2 cellular contexts compared by ENCODE assay signal in the genomic region with DNA sequence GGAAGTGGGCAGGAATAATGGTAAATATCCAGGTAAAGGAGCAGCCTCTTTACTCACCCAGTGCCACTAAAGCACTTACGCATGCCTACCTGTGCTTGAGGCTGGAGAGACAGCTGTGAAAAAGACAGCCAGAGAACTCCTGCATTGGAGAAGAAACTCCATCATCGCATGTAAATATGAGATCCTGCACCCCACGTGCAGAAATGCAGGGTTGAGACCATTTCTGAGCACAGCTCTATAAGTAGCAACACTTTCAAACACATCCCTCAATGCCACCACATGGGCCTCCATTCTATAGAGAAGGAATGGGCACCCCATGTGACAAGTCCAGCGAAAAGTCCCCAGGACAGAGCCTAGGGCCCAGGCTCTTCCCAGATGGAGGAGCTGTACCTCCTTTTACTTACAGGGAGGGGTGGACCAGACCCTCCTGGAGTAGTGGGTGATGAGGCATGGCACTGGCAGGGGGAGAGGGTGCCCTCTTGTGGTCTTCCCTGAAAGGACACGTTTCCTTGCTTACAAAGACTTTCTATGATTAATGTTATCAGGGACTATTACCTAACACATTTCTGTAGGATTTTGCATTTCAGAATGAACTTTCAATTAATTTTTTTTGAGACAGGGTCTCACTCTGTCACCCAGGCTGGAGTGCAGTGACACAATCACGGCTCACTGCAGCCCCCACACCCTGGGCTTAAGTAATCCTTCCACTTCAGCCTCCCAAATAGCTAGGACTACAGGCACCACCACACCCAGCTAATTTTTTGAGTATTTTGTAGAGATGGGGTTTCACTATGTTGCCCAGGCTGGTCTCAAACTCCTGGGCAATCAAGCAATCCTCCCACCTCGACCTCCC.
TF ChIP-seq lines count a peak whose summit lies in the region.

No MANE protein-coding gene starts in this region.

TF ChIP-seq in Ishikawa, 13 proteins besides CTCF, POLR2A, EP300 and RAD21 (continued from another document):
- TF ChIP-seq, protein P1, sequence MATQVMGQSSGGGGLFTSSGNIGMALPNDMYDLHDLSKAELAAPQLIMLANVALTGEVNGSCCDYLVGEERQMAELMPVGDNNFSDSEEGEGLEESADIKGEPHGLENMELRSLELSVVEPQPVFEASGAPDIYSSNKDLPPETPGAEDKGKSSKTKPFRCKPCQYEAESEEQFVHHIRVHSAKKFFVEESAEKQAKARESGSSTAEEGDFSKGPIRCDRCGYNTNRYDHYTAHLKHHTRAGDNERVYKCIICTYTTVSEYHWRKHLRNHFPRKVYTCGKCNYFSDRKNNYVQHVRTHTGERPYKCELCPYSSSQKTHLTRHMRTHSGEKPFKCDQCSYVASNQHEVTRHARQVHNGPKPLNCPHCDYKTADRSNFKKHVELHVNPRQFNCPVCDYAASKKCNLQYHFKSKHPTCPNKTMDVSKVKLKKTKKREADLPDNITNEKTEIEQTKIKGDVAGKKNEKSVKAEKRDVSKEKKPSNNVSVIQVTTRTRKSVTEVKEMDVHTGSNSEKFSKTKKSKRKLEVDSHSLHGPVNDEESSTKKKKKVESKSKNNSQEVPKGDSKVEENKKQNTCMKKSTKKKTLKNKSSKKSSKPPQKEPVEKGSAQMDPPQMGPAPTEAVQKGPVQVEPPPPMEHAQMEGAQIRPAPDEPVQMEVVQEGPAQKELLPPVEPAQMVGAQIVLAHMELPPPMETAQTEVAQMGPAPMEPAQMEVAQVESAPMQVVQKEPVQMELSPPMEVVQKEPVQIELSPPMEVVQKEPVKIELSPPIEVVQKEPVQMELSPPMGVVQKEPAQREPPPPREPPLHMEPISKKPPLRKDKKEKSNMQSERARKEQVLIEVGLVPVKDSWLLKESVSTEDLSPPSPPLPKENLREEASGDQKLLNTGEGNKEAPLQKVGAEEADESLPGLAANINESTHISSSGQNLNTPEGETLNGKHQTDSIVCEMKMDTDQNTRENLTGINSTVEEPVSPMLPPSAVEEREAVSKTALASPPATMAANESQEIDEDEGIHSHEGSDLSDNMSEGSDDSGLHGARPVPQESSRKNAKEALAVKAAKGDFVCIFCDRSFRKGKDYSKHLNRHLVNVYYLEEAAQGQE (IDR thresholded peaks at IDR 0.05; ENCODE audit: low read depth): no peak
- TF ChIP-seq NFIC (IDR thresholded peaks at IDR 0.05) (no peak), TAF1 (IDR thresholded peaks at IDR 0.05; ENCODE audit: low read depth) (no peak)
- TF ChIP-seq, protein P2, sequence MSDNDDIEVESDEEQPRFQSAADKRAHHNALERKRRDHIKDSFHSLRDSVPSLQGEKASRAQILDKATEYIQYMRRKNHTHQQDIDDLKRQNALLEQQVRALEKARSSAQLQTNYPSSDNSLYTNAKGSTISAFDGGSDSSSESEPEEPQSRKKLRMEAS (IDR thresholded peaks at IDR 0.05): no peak

TF ChIP-seq in SK-N-SH, 30 proteins besides CTCF, POLR2A, EP300 and RAD21 (continued from another document):
- TF ChIP-seq, protein P2 (IDR thresholded peaks at IDR 0.05; ENCODE audit: low read depth): 0 out of 2 replicates have a peak, but pooled peaks have one; percentile 10
- TF ChIP-seq, protein P3, sequence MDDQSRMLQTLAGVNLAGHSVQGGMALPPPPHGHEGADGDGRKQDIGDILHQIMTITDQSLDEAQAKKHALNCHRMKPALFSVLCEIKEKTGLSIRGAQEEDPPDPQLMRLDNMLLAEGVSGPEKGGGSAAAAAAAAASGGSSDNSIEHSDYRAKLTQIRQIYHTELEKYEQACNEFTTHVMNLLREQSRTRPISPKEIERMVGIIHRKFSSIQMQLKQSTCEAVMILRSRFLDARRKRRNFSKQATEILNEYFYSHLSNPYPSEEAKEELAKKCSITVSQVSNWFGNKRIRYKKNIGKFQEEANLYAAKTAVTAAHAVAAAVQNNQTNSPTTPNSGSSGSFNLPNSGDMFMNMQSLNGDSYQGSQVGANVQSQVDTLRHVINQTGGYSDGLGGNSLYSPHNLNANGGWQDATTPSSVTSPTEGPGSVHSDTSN (IDR thresholded peaks at IDR 0.05): 0 out of 2 replicates have a peak, but pooled peaks have one; percentile 1
